ENCODE assay signal across 8 cellular contexts in genomic region chr7:95434501-95435421, GRCh38. TPM values are rescaled to one million over a fixed set of nuclear protein-coding genes. Genes with fewer than 3 reads are reported as not detected.
DNase-seq lines count a peak whose midpoint lies in the region; ATAC-seq lines count a peak whose summit lies in the region.

TSS of gene PON2 (minus strand) at chr7:95435028. CDS start at chr7:95434951, 77 bp downstream.

- POLR2A ChIA-PET in activated CD4-positive, alpha-beta T cell treated with anti-CD3 and anti-CD28 coated beads, Interleukin-2, amount 10 ng/mL, durations not matched to agents 7 days and 5 days (lab: Charles Lee), result no interaction called here

- no peaks in the 10 kb centered on the region for H3K27me3 Mint-ChIP-seq in activated CD4-positive, alpha-beta T cell treated with anti-CD3 and anti-CD28 coated beads, Interleukin-2, amount 10 ng/mL, durations not matched to agents 7 days and 5 days

- DNase-seq in AG08395 (ENCODE audit: low spot score) (peak; percentile 89), NCI-H2196 treated with DMSO at 0.1 percent for 48 hours (lab: John Stamatoyannopoulos, UW; ENCODE audit: unreplicated experiment) (peak; percentile 51), dermis blood vessel endothelial cell (peak; percentile 90), left colon (peak; percentile 89 to 90)
- DNase-seq in activated CD4-positive, alpha-beta T cell treated with anti-CD3 and anti-CD28 coated beads, Interleukin-2, amount 10 ng/mL, durations not matched to agents 7 days and 5 days, result peak; percentile 32
- DNase-seq in stimulated activated CD4-positive, alpha-beta T cell treated with anti-CD3 and anti-CD28 coated beads, Interleukin-2, amount 100 ng/mL, for 24 hours, result peak; percentile 31 to 55

- peaks cover 12% of the 10 kb centered on the region for H3K4me1 Mint-ChIP-seq in activated CD4-positive, alpha-beta T cell treated with anti-CD3 and anti-CD28 coated beads, Interleukin-2, amount 10 ng/mL, durations not matched to agents 7 days and 5 days

- intact Hi-C loops in left colon (cut with DNase I, micrococcal nuclease), result no loop called here

- H3K9me3 Mint-ChIP-seq in activated CD4-positive, alpha-beta T cell treated with anti-CD3 and anti-CD28 coated beads, Interleukin-2, amount 10 ng/mL, durations not matched to agents 7 days and 5 days, result no peaks in the 10 kb centered on the region

- H3K36me3 Mint-ChIP-seq in activated CD4-positive, alpha-beta T cell treated with anti-CD3 and anti-CD28 coated beads, Interleukin-2, amount 10 ng/mL, durations not matched to agents 7 days and 5 days (ENCODE audit: low read depth), result no peaks in the 10 kb centered on the region

- H3K27ac Mint-ChIP-seq in activated CD4-positive, alpha-beta T cell treated with anti-CD3 and anti-CD28 coated beads, Interleukin-2, amount 10 ng/mL, durations not matched to agents 7 days and 5 days, result peak within 1 kb of the TSS; percentile 86

- CTCF ChIA-PET in activated CD4-positive, alpha-beta T cell treated with anti-CD3 and anti-CD28 coated beads, Interleukin-2, amount 10 ng/mL, durations not matched to agents 7 days and 5 days (lab: Charles Lee), result interaction anchor here (0.6 to 1.6 kb wide), 3 partner anchors 13 to 45 kb away, joined by 3 read pairs; no protein-coding TSS in a partner anchor

- ATAC-seq in GM18867 (IDR thresholded peaks at IDR 0.05; ENCODE audit: unreplicated experiment) (peak; percentile 93), HG03060 (IDR thresholded peaks at IDR 0.05; ENCODE audit: low read depth, unreplicated experiment) (peak; percentile 93), left colon (peak; percentile 95)

- peak within 1 kb of the TSS; percentile 66 for H3K4me3 Mint-ChIP-seq in activated CD4-positive, alpha-beta T cell treated with anti-CD3 and anti-CD28 coated beads, Interleukin-2, amount 10 ng/mL, durations not matched to agents 7 days and 5 days

RNA-seq across cellular contexts. Expression of gene PON2, which starts in this region (rescaled TPM):
- total RNA-seq in activated CD4-positive, alpha-beta T cell treated with anti-CD3 and anti-CD28 coated beads, Interleukin-2, amount 10 ng/mL, durations not matched to agents 7 days and 5 days, result 1 to 10 TPM; 3.3 to 4.2 TPM
- total RNA-seq in dermis blood vessel endothelial cell (203 and 207 TPM in 2 replicates), left colon (100 to 1,000 TPM; 106 to 181 TPM)

Comparison
In these comparisons a context has a peak if more than half of its experiments do, and no peak if none do; other contexts are left out.
1. Peak in every context shown above with its lines: DNase-seq and ATAC-seq.
2. RNA of gene PON2 (total RNA-seq): 203 to 207 TPM in dermis blood vessel endothelial cell and 106 to 181 TPM in left colon; 3.3 to 4.2 TPM in activated CD4-positive, alpha-beta T cell treated with anti-CD3 and anti-CD28 coated beads, Interleukin-2, amount 10 ng/mL, durations not matched to agents 7 days and 5 days; every median in the first group is over 10 times any median in the second.
3. DNase-seq: peak in every context shown above with its lines; median percentile 90 in dermis blood vessel endothelial cell; 90 in left colon; 89 in AG08395; 51 in NCI-H2196 treated with DMSO at 0.1 percent for 48 hours; 43 in stimulated activated CD4-positive, alpha-beta T cell treated with anti-CD3 and anti-CD28 coated beads, Interleukin-2, amount 100 ng/mL, for 24 hours; 32 in activated CD4-positive, alpha-beta T cell treated with anti-CD3 and anti-CD28 coated beads, Interleukin-2, amount 10 ng/mL, durations not matched to agents 7 days and 5 days.